ENCODE assay signal across 1 cellular context in the genomic region with DNA sequence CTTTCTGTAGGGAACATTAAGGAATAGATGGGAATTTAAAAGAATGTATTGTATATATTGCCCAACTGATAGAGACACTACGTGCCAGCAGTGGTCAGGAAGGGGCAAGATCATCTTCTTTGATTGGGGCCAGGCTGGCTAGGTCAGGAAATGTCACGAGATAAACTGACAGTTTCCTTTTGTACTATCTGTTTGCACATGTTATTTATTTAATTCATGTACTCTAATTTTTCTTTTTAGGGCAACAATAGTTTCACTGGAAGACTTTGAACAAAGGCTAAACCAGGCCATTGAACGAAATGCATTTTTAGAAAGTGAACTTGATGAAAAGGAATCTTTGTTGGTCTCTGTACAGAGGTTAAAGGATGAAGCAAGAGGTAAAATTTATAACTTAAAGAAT.
A peak's percentile ranks its signal among the peaks of the same experiment; 100 is the strongest.
TF ChIP-seq lines count a peak whose summit lies in the region.

No MANE protein-coding gene starts in this region.

TF ChIP-seq in HepG2, 621 proteins besides CTCF, POLR2A, EP300 and RAD21 (continued from another document and continues in another):
- TF ChIP-seq, protein P1, sequence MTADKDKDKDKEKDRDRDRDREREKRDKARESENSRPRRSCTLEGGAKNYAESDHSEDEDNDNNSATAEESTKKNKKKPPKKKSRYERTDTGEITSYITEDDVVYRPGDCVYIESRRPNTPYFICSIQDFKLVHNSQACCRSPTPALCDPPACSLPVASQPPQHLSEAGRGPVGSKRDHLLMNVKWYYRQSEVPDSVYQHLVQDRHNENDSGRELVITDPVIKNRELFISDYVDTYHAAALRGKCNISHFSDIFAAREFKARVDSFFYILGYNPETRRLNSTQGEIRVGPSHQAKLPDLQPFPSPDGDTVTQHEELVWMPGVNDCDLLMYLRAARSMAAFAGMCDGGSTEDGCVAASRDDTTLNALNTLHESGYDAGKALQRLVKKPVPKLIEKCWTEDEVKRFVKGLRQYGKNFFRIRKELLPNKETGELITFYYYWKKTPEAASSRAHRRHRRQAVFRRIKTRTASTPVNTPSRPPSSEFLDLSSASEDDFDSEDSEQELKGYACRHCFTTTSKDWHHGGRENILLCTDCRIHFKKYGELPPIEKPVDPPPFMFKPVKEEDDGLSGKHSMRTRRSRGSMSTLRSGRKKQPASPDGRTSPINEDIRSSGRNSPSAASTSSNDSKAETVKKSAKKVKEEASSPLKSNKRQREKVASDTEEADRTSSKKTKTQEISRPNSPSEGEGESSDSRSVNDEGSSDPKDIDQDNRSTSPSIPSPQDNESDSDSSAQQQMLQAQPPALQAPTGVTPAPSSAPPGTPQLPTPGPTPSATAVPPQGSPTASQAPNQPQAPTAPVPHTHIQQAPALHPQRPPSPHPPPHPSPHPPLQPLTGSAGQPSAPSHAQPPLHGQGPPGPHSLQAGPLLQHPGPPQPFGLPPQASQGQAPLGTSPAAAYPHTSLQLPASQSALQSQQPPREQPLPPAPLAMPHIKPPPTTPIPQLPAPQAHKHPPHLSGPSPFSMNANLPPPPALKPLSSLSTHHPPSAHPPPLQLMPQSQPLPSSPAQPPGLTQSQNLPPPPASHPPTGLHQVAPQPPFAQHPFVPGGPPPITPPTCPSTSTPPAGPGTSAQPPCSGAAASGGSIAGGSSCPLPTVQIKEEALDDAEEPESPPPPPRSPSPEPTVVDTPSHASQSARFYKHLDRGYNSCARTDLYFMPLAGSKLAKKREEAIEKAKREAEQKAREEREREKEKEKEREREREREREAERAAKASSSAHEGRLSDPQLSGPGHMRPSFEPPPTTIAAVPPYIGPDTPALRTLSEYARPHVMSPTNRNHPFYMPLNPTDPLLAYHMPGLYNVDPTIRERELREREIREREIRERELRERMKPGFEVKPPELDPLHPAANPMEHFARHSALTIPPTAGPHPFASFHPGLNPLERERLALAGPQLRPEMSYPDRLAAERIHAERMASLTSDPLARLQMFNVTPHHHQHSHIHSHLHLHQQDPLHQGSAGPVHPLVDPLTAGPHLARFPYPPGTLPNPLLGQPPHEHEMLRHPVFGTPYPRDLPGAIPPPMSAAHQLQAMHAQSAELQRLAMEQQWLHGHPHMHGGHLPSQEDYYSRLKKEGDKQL (CRISPR knock-in tag; IDR thresholded peaks at IDR 0.05; ENCODE audit: low read depth), result no peak
- TF ChIP-seq KLF15 (CRISPR knock-in tag; IDR thresholded peaks at IDR 0.05; ENCODE audit: borderline replicate concordance), result no peak
- TF ChIP-seq GLI4 (CRISPR knock-in tag; IDR thresholded peaks at IDR 0.05; ENCODE audit: borderline replicate concordance), result no peak
- no peak for TF ChIP-seq ZNF33A (CRISPR knock-in tag; IDR thresholded peaks at IDR 0.05; ENCODE audit: borderline replicate concordance)
- no peak for TF ChIP-seq MXI1 (IDR thresholded peaks at IDR 0.05; ENCODE audit: borderline replicate concordance, low read depth, low read length)
- TF ChIP-seq RORA (CRISPR knock-in tag; IDR thresholded peaks at IDR 0.05), result no peak
- no peak for TF ChIP-seq ZNF678 (CRISPR knock-in tag; IDR thresholded peaks at IDR 0.05)
- TF ChIP-seq ZNF335 (CRISPR knock-in tag; IDR thresholded peaks at IDR 0.05), result no peak
- TF ChIP-seq ZNF879 (CRISPR knock-in tag; IDR thresholded peaks at IDR 0.05), result no peak
- TF ChIP-seq ZNF691 (CRISPR knock-in tag; IDR thresholded peaks at IDR 0.05; ENCODE audit: borderline replicate concordance, low read depth), result no peak
- TF ChIP-seq HMGXB4 (CRISPR knock-in tag; IDR thresholded peaks at IDR 0.05; ENCODE audit: borderline replicate concordance in 1 of 2, low read depth in 1 of 2), result no peak
- TF ChIP-seq PBX3 (CRISPR knock-in tag; IDR thresholded peaks at IDR 0.05; ENCODE audit: borderline replicate concordance), result no peak
- TF ChIP-seq, protein P2, sequence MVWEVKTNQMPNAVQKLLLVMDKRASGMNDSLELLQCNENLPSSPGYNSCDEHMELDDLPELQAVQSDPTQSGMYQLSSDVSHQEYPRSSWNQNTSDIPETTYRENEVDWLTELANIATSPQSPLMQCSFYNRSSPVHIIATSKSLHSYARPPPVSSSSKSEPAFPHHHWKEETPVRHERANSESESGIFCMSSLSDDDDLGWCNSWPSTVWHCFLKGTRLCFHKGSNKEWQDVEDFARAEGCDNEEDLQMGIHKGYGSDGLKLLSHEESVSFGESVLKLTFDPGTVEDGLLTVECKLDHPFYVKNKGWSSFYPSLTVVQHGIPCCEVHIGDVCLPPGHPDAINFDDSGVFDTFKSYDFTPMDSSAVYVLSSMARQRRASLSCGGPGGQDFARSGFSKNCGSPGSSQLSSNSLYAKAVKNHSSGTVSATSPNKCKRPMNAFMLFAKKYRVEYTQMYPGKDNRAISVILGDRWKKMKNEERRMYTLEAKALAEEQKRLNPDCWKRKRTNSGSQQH (CRISPR knock-in tag; IDR thresholded peaks at IDR 0.05; ENCODE audit: low read depth), result no peak
- peak; percentile 73 for TF ChIP-seq GATAD2A (CRISPR knock-in tag; IDR thresholded peaks at IDR 0.05)
- TF ChIP-seq TEAD3 (CRISPR knock-in tag; optimal IDR thresholded peaks at IDR 0.05; ENCODE audit: borderline replicate concordance), result peak; percentile 36
- no peak for TF ChIP-seq SMC3 (IDR thresholded peaks at IDR 0.05; ENCODE audit: low read length)
- TF ChIP-seq SP5 (CRISPR knock-in tag; IDR thresholded peaks at IDR 0.05; ENCODE audit: borderline replicate concordance, low read depth), result no peak
- TF ChIP-seq ZBTB3 (CRISPR knock-in tag; IDR thresholded peaks at IDR 0.05; ENCODE audit: borderline replicate concordance, low read depth), result no peak
- no peak for TF ChIP-seq ZBTB7A (CRISPR knock-in tag; IDR thresholded peaks at IDR 0.05)
- no peak for TF ChIP-seq ZNF224 (CRISPR knock-in tag; IDR thresholded peaks at IDR 0.05)
- TF ChIP-seq, protein P3, sequence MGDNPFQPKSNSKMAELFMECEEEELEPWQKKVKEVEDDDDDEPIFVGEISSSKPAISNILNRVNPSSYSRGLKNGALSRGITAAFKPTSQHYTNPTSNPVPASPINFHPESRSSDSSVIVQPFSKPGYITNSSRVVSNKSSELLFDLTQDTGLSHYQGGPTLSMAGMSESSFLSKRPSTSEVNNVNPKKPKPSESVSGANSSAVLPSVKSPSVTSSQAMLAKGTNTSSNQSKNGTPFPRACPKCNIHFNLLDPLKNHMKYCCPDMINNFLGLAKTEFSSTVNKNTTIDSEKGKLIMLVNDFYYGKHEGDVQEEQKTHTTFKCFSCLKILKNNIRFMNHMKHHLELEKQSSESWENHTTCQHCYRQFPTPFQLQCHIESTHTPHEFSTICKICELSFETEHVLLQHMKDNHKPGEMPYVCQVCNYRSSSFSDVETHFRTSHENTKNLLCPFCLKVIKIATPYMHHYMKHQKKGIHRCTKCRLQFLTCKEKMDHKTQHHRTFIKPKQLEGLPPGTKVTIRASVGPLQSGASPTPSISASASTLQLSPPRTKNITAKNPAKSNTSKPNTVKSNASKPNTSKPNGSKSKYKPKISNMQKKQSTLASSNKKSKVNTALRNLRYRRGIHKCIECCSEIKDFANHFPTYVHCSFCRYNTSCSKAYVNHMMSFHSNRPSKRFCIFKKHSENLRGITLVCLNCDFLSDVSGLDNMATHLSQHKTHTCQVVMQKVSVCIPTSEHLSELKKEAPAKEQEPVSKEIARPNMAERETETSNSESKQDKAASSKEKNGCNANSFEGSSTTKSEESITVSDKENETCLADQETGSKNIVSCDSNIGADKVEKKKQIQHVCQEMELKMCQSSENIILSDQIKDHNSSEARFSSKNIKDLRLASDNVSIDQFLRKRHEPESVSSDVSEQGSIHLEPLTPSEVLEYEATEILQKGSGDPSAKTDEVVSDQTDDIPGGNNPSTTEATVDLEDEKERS (CRISPR knock-in tag; IDR thresholded peaks at IDR 0.05), result no peak
- TF ChIP-seq HOXD1 (CRISPR knock-in tag; IDR thresholded peaks at IDR 0.05), result no peak
- no peak for TF ChIP-seq JDP2 (CRISPR knock-in tag; IDR thresholded peaks at IDR 0.05; ENCODE audit: borderline replicate concordance)
- no peak for TF ChIP-seq YEATS4 (CRISPR knock-in tag; IDR thresholded peaks at IDR 0.05; ENCODE audit: borderline replicate concordance)
- no peak for TF ChIP-seq ZNF12 (CRISPR knock-in tag; IDR thresholded peaks at IDR 0.05)
- TF ChIP-seq ZNF878 (CRISPR knock-in tag; IDR thresholded peaks at IDR 0.05), result no peak
- TF ChIP-seq NBN (conservative IDR thresholded peaks at IDR 0.05), result no peak
- TF ChIP-seq ZFY (CRISPR knock-in tag; IDR thresholded peaks at IDR 0.05), result no peak
- no peak for TF ChIP-seq ARNT (IDR thresholded peaks at IDR 0.05)
- TF ChIP-seq ZNF646 (CRISPR knock-in tag; IDR thresholded peaks at IDR 0.05), result no peak
- no peak for TF ChIP-seq HNRNPUL1 (IDR thresholded peaks at IDR 0.05; ENCODE audit: low read depth, low read length)
- peak; percentile 53; the same call in 1 of the 2 replicates for TF ChIP-seq HMG20A (CRISPR knock-in tag; IDR thresholded peaks at IDR 0.05; ENCODE audit: borderline replicate concordance)
- no peak for TF ChIP-seq ZNF792 (CRISPR knock-in tag; IDR thresholded peaks at IDR 0.05)
- TF ChIP-seq ZNF781 (CRISPR knock-in tag; IDR thresholded peaks at IDR 0.05; ENCODE audit: borderline replicate concordance, not compliant biosample characterization), result no peak
